In genomic region chr17:43564080-43564594, GRCh38 we compare ENCODE assay signal across 1 cellular context.
A peak's percentile ranks its signal among the peaks of the same experiment; 100 is the strongest.
TF ChIP-seq lines count a peak whose summit lies in the region.

No MANE protein-coding gene starts in this region.

TF ChIP-seq in HepG2, 621 proteins besides CTCF, POLR2A, EP300 and RAD21:
- TF ChIP-seq FOXA1 (IDR thresholded peaks at IDR 0.05), result no peak
- no peak for TF ChIP-seq FOXA1 (CRISPR knock-in tag; IDR thresholded peaks at IDR 0.05)
- peak; percentile 89 for TF ChIP-seq ZNF121 (CRISPR knock-in tag; IDR thresholded peaks at IDR 0.05)
- TF ChIP-seq, protein P1, sequence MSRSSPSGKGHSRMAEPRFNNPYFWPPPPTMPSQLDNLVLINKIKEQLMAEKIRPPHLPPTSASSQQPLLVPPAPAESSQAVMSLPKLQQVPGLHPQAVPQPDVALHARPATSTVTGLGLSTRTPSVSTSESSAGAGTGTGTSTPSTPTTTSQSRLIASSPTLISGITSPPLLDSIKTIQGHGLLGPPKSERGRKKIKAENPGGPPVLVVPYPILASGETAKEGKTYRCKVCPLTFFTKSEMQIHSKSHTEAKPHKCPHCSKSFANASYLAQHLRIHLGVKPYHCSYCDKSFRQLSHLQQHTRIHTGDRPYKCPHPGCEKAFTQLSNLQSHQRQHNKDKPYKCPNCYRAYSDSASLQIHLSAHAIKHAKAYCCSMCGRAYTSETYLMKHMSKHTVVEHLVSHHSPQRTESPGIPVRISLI (CRISPR knock-in tag; IDR thresholded peaks at IDR 0.05; ENCODE audit: borderline replicate concordance), result peak; percentile 46; the same call in 1 of the 2 replicates
